1 cellular context compared by ENCODE assay signal in the genomic region with DNA sequence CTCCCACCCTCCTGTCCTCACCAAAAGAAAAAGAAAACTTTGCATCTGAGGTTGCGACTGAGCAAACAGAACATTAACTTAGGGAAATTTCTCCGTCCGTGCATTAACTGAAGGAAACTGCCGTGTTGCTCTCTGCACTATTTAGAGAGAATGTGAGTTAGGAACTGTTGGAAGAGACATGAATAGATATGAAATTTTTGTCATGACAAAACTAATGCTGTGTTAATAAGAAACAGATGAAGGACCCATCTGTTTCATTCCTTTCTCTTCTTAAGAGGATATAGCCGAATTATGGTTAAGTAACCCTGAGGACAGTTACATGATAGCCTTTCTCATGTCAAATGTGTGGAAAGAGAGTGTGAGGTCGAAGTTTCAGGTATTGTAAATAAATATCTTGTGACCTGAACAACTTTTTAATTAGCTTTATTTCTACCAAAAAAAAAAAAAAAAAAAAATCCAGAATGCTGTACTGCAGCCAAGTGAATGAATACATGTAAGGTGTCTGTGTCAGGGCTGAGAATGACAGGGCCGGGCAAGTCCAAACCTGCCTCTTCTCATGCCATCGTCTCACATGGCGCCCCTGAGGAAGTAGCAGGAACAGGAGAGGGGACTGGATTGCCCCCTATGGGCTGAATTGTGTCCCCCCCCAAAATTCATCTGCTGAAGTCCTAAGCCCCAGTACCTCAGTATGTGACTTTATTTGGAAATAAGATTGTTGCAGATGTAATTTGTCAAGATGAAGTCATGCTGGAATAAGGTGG.
A peak's percentile ranks its signal among the peaks of the same experiment; 100 is the strongest.
TF ChIP-seq lines count a peak whose summit lies in the region.

No MANE protein-coding gene starts in this region.

TF ChIP-seq in SK-N-SH, 30 proteins besides CTCF, POLR2A, EP300 and RAD21 (continued from another document):
- TF ChIP-seq, protein P1, sequence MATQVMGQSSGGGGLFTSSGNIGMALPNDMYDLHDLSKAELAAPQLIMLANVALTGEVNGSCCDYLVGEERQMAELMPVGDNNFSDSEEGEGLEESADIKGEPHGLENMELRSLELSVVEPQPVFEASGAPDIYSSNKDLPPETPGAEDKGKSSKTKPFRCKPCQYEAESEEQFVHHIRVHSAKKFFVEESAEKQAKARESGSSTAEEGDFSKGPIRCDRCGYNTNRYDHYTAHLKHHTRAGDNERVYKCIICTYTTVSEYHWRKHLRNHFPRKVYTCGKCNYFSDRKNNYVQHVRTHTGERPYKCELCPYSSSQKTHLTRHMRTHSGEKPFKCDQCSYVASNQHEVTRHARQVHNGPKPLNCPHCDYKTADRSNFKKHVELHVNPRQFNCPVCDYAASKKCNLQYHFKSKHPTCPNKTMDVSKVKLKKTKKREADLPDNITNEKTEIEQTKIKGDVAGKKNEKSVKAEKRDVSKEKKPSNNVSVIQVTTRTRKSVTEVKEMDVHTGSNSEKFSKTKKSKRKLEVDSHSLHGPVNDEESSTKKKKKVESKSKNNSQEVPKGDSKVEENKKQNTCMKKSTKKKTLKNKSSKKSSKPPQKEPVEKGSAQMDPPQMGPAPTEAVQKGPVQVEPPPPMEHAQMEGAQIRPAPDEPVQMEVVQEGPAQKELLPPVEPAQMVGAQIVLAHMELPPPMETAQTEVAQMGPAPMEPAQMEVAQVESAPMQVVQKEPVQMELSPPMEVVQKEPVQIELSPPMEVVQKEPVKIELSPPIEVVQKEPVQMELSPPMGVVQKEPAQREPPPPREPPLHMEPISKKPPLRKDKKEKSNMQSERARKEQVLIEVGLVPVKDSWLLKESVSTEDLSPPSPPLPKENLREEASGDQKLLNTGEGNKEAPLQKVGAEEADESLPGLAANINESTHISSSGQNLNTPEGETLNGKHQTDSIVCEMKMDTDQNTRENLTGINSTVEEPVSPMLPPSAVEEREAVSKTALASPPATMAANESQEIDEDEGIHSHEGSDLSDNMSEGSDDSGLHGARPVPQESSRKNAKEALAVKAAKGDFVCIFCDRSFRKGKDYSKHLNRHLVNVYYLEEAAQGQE (IDR thresholded peaks at IDR 0.05; ENCODE audit: low read depth, low read length), result no peak
- TF ChIP-seq EZH2phosphoT487 (IDR thresholded peaks at IDR 0.05; ENCODE audit: borderline replicate concordance, low read depth) (no peak), SIN3A (IDR thresholded peaks at IDR 0.05; ENCODE audit: borderline replicate concordance, low read depth, low read length) (no peak), TCF12 (IDR thresholded peaks at IDR 0.05) (peak; percentile 95), TAF1 (IDR thresholded peaks at IDR 0.05; ENCODE audit: borderline replicate concordance, low read depth, low read length) (0 out of 2 replicates have a peak, but pooled peaks have one; percentile 29), MXI1 (IDR thresholded peaks at IDR 0.05; ENCODE audit: low read depth, low read length) (no peak), RXRA (IDR thresholded peaks at IDR 0.05; ENCODE audit: borderline replicate concordance, low read depth) (0 out of 2 replicates have a peak, but pooled peaks have one; percentile 27), JUND (IDR thresholded peaks at IDR 0.05) (0 out of 2 replicates have a peak, but pooled peaks have one; percentile 17)
- TF ChIP-seq, protein P2, sequence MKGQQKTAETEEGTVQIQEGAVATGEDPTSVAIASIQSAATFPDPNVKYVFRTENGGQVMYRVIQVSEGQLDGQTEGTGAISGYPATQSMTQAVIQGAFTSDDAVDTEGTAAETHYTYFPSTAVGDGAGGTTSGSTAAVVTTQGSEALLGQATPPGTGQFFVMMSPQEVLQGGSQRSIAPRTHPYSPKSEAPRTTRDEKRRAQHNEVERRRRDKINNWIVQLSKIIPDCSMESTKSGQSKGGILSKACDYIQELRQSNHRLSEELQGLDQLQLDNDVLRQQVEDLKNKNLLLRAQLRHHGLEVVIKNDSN (IDR thresholded peaks at IDR 0.05; ENCODE audit: borderline replicate concordance, low read depth), result no peak
- TF ChIP-seq, protein P3, sequence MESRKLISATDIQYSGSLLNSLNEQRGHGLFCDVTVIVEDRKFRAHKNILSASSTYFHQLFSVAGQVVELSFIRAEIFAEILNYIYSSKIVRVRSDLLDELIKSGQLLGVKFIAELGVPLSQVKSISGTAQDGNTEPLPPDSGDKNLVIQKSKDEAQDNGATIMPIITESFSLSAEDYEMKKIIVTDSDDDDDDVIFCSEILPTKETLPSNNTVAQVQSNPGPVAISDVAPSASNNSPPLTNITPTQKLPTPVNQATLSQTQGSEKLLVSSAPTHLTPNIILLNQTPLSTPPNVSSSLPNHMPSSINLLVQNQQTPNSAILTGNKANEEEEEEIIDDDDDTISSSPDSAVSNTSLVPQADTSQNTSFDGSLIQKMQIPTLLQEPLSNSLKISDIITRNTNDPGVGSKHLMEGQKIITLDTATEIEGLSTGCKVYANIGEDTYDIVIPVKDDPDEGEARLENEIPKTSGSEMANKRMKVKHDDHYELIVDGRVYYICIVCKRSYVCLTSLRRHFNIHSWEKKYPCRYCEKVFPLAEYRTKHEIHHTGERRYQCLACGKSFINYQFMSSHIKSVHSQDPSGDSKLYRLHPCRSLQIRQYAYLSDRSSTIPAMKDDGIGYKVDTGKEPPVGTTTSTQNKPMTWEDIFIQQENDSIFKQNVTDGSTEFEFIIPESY (IDR thresholded peaks at IDR 0.05; ENCODE audit: borderline replicate concordance, low read depth), result no peak
- TF ChIP-seq, protein P4, sequence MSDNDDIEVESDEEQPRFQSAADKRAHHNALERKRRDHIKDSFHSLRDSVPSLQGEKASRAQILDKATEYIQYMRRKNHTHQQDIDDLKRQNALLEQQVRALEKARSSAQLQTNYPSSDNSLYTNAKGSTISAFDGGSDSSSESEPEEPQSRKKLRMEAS (IDR thresholded peaks at IDR 0.05; ENCODE audit: low read depth), result peak; percentile 78
